In genomic region chr20:54432966-54433365, GRCh38 we compare ENCODE assay signal across 29 cellular contexts. TPM values are rescaled to one million over a fixed set of nuclear protein-coding genes. Genes with fewer than 3 reads are reported as not detected.
"Had no signal": no experiment of that assay in that cellular context is flagged by ENCODE, and none has a peak within 500 bp of the region (broad histone marks: within the 10 kb centered on the region; RNA-seq: fewer than 3 reads in every experiment).

No MANE protein-coding gene starts in this region.

- H3K27me3 ChIP-seq: colonic mucosa, esophagus muscularis mucosa, esophagus squamous epithelium, foreskin keratinocyte, gastrocnemius medialis, gastroesophageal sphincter, heart left ventricle, heart right ventricle, hepatocyte had no signal

- H3K79me2 ChIP-seq: hepatocyte had no signal

- H3K4me2 ChIP-seq: hepatocyte had no signal

- H3K4me3 ChIP-seq: colonic mucosa, coronary artery, esophagus muscularis mucosa, esophagus squamous epithelium, gastrocnemius medialis, gastroesophageal sphincter, heart left ventricle, heart right ventricle, hepatocyte had no signal

- FAIRE-seq: colon, endometrium, endothelial cell of umbilical vein, frontal cortex had no signal

- DNase-seq: colonic mucosa; cortex of kidney; dermis blood vessel endothelial cell; effector CD4-positive, alpha-beta T cell; effector CD8-positive, alpha-beta T cell; effector memory CD4-positive, alpha-beta T cell; effector memory CD8-positive, alpha-beta T cell; endodermal cell; erythroblast; esophagus squamous epithelium; foreskin fibroblast; foreskin keratinocyte; foreskin melanocyte; gastrocnemius medialis; glutamatergic neuron; heart left ventricle; heart right ventricle had no signal

- H3K36me3 ChIP-seq: colonic mucosa, esophagus muscularis mucosa, esophagus squamous epithelium, gastrocnemius medialis, gastroesophageal sphincter, heart left ventricle, heart right ventricle had no signal

- H3K4me1 ChIP-seq: colonic mucosa, esophagus muscularis mucosa, esophagus squamous epithelium, foreskin keratinocyte, gastroesophageal sphincter, heart left ventricle, heart right ventricle had no signal

- H3K27ac ChIP-seq: colonic mucosa, coronary artery, dorsolateral prefrontal cortex, epithelial cell of prostate, esophagus muscularis mucosa, esophagus squamous epithelium, foreskin keratinocyte, gastrocnemius medialis, gastroesophageal sphincter, heart left ventricle, heart right ventricle, hepatocyte had no signal

- H2AFZ ChIP-seq: hepatocyte had no signal

- ATAC-seq: effector memory CD8-positive, alpha-beta T cell; esophagus mucosa; foreskin keratinocyte; gastrocnemius medialis; gastroesophageal sphincter; heart left ventricle; heart right ventricle had no signal

- H3K9me3 ChIP-seq: colonic mucosa, esophagus muscularis mucosa, esophagus squamous epithelium, gastrocnemius medialis, gastroesophageal sphincter, heart left ventricle, heart right ventricle had no signal

RNA-seq across cellular contexts. Expression of gene DOK5, which starts 42.4 kb away (rescaled TPM):
- total RNA-seq: dermis microvascular lymphatic vessel endothelial cell, foreskin keratinocyte had no signal
- polyA plus RNA-seq: foreskin keratinocyte had no signal
